1 cellular context compared by ENCODE assay signal in the genomic region with DNA sequence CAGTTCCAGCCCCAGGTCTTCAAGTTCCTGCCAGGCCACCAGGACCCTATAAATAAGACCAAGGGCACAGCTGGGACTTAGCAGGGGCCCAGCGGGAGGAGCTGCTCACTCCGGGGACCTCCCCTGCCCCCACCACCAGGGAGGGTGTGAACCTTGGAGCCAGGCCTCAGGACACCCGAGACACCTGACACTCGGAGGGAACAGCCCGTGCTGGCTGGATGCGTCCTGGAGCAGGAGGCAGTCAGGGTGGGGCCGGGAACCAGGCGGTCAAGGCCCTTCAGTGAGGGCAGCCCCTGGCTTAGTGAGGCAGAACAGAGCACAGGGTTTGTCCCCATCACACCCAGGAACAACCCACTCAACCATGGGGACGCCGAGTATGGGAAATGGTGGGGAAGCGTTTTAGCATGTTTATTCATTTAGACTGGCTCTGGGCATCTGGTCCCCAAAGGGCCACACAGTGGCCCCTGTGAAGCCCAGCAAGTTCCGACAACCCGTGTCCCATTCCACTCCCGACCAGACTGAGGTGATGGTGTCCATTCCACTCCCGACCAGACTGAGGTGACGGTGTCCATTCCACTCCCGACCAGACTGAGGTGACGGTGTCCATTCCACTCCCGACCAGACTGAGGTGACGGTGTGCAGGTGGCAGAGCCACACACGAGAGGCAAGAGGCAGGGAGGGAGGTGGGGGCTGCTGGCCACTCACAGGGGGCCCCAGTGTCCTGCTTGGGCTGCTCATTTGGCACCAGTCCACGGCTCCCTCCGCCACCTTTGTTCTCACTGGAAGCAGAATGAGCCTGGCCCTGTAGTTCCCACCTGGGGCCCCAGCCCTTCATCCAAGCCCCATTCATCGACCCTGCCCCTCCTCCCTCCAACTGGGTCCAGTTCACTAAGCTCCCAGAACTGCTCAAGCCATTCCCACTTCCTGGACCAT.
TF ChIP-seq lines count a peak whose summit lies in the region.

No MANE protein-coding gene starts in this region.

TF ChIP-seq in H1, 55 proteins besides CTCF, POLR2A, EP300 and RAD21:
- TF ChIP-seq HDAC6 (IDR thresholded peaks at IDR 0.05; ENCODE audit: low read depth, low read length) = no peak
- no peak for TF ChIP-seq SIX5 (IDR thresholded peaks at IDR 0.05; ENCODE audit: low read depth, low read length)
- TF ChIP-seq, protein P1, sequence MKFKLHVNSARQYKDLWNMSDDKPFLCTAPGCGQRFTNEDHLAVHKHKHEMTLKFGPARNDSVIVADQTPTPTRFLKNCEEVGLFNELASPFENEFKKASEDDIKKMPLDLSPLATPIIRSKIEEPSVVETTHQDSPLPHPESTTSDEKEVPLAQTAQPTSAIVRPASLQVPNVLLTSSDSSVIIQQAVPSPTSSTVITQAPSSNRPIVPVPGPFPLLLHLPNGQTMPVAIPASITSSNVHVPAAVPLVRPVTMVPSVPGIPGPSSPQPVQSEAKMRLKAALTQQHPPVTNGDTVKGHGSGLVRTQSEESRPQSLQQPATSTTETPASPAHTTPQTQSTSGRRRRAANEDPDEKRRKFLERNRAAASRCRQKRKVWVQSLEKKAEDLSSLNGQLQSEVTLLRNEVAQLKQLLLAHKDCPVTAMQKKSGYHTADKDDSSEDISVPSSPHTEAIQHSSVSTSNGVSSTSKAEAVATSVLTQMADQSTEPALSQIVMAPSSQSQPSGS (IDR thresholded peaks at IDR 0.05; ENCODE audit: low read length) = no peak
- no peak for TF ChIP-seq KDM4A (IDR thresholded peaks at IDR 0.05; ENCODE audit: low read depth, low read length, severe bottlenecking)
- TF ChIP-seq TAF1 (IDR thresholded peaks at IDR 0.05; ENCODE audit: low read depth, low read length) = no peak
- TF ChIP-seq TAF7 (optimal IDR thresholded peaks at IDR 0.05; ENCODE audit: borderline replicate concordance, low read depth, low read length) = no peak
